13 cellular contexts compared by ENCODE assay signal in the genomic region with DNA sequence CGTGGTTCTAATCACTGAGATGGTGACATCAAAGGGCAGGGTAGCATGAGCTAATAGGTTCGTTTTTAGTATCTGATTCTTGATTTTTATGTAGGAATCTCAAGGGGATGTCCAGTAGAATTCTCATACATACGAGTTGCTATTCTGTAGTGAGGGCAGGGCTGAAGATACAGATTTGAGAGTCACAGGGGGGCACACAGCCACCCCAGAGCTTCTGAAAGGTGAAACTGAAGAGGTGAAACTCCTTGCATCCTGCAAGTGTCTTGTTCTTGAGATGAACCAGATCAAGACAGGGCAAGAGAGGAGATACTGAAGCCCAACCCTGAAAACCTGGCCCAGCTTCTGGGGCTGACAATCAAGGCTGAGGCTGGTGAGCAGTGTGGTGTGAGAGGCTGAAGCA. TPM values are rescaled to one million over a fixed set of nuclear protein-coding genes. Genes with fewer than 3 reads are reported as not detected.
DNase-seq lines count a peak whose midpoint lies in the region; ATAC-seq and TF ChIP-seq lines count a peak whose summit lies in the region.
"Had no signal": no experiment of that assay in that cellular context is flagged by ENCODE, and none has a peak within 500 bp of the region (broad histone marks: within the 10 kb centered on the region; RNA-seq: fewer than 3 reads in every experiment).

No MANE protein-coding gene starts in this region.

- DNase-seq in activated naive CD4-positive, alpha-beta T cell treated with anti-CD3 and anti-CD28 coated beads, Interleukin-2, amount 50 U/mL, for 72 hours (ENCODE audit: low spot score in 2 of 2): no peak
- DNase-seq in activated naive CD4-positive, alpha-beta T cell (lab: John Stamatoyannopoulos, UW): no peak
- DNase-seq in NCI-H187 (lab: John Stamatoyannopoulos, UW) (no peak), type B pancreatic cell (ENCODE audit: extremely low spot score, unreplicated experiment) (no peak), HAP-1 (ENCODE audit: low spot score in 2 of 2) (no peak)
- DNase-seq: heart right ventricle, mammary epithelial cell, NCI-H526, thyroid gland had no signal

- H3K27ac Mint-ChIP-seq in activated naive CD4-positive, alpha-beta T cell treated with anti-CD3 and anti-CD28 coated beads, Interleukin-2, amount 50 U/mL, for 72 hours: peak overlapping the region; percentile 11 to 44
- peak overlapping the region; percentile 23 for H3K27ac Mint-ChIP-seq in stimulated activated naive CD8-positive, alpha-beta T cell treated with anti-CD3 and anti-CD28 coated beads, Interleukin-15, Interleukin-2, amounts not matched to agents 100 ng/mL and 50 ng/mL, for 24 hours
- H3K27ac Mint-ChIP-seq in type B pancreatic cell: no peak overlapping the region

- peak; percentile 12 to 69 for ATAC-seq in activated naive CD4-positive, alpha-beta T cell treated with anti-CD3 and anti-CD28 coated beads, Interleukin-2, amount 50 U/mL, for 72 hours
- ATAC-seq in GM21737 (IDR thresholded peaks at IDR 0.05; ENCODE audit: unreplicated experiment): peak; percentile 69
- ATAC-seq in HG03139 (IDR thresholded peaks at IDR 0.05; ENCODE audit: unreplicated experiment): peak; percentile 76
- ATAC-seq: heart right ventricle had no signal

- no peaks in the 10 kb centered on the region for H3K27me3 Mint-ChIP-seq in stimulated activated naive CD8-positive, alpha-beta T cell treated with anti-CD3 and anti-CD28 coated beads, Interleukin-15, Interleukin-2, amounts not matched to agents 100 ng/mL and 50 ng/mL, for 24 hours
- no peaks in the 10 kb centered on the region for H3K27me3 Mint-ChIP-seq in type B pancreatic cell

- H3K4me3 ChIP-seq in HAP-1: no peak overlapping the region
- H3K4me3 ChIP-seq: heart right ventricle, thyroid gland had no signal

- no peaks in the 10 kb centered on the region; the same call in 1 of the 2 replicates for H3K27me3 ChIP-seq in HAP-1 (ENCODE audit: low read depth)
- H3K27me3 ChIP-seq: thyroid gland had no signal

- H3K36me3 Mint-ChIP-seq in activated naive CD4-positive, alpha-beta T cell treated with anti-CD3 and anti-CD28 coated beads, Interleukin-2, amount 50 U/mL, for 72 hours: no peaks in the 10 kb centered on the region
- no peaks in the 10 kb centered on the region for H3K36me3 Mint-ChIP-seq in stimulated activated naive CD8-positive, alpha-beta T cell treated with anti-CD3 and anti-CD28 coated beads, Interleukin-15, Interleukin-2, amounts not matched to agents 100 ng/mL and 50 ng/mL, for 24 hours (ENCODE audit: low read depth)
- H3K36me3 Mint-ChIP-seq in type B pancreatic cell: no peaks in the 10 kb centered on the region

- H3K9me3 ChIP-seq in HAP-1: no peaks in the 10 kb centered on the region
- H3K9me3 ChIP-seq: heart right ventricle, thyroid gland had no signal

- no peak overlapping the region for H3K4me3 Mint-ChIP-seq in stimulated activated naive CD8-positive, alpha-beta T cell treated with anti-CD3 and anti-CD28 coated beads, Interleukin-15, Interleukin-2, amounts not matched to agents 100 ng/mL and 50 ng/mL, for 24 hours
- H3K4me3 Mint-ChIP-seq in type B pancreatic cell: no peak overlapping the region

- H3K4me1 Mint-ChIP-seq in stimulated activated naive CD8-positive, alpha-beta T cell treated with anti-CD3 and anti-CD28 coated beads, Interleukin-15, Interleukin-2, amounts not matched to agents 100 ng/mL and 50 ng/mL, for 24 hours (ENCODE audit: low read depth): peaks cover 51% of the 10 kb centered on the region
- peaks cover 7% of the 10 kb centered on the region for H3K4me1 Mint-ChIP-seq in type B pancreatic cell (ENCODE audit: unreplicated experiment)

- TF ChIP-seq CTCF in type B pancreatic cell (conservative IDR thresholded peaks at IDR 0.05): no peak

- no peaks in the 10 kb centered on the region for H3K36me3 ChIP-seq in HAP-1 (replicated peaks)
- H3K36me3 ChIP-seq: heart right ventricle, thyroid gland had no signal

- H3K4me1 ChIP-seq in HAP-1: no peaks in the 10 kb centered on the region
- H3K4me1 ChIP-seq: heart right ventricle had no signal

- no peaks in the 10 kb centered on the region for H3K9me3 Mint-ChIP-seq in activated naive CD4-positive, alpha-beta T cell treated with anti-CD3 and anti-CD28 coated beads, Interleukin-2, amount 50 U/mL, for 72 hours
- H3K9me3 Mint-ChIP-seq in stimulated activated naive CD8-positive, alpha-beta T cell treated with anti-CD3 and anti-CD28 coated beads, Interleukin-15, Interleukin-2, amounts not matched to agents 100 ng/mL and 50 ng/mL, for 24 hours: no peaks in the 10 kb centered on the region
- H3K9me3 Mint-ChIP-seq in type B pancreatic cell: no peaks in the 10 kb centered on the region

- in situ Hi-C loops in HAP-1 (cut with MboI; ENCODE audit: low sequenced_read_pairs): loop anchor here (5.0 kb wide), 1 partner anchor 96 kb away; no protein-coding TSS in a partner anchor

RNA-seq across cellular contexts. Expression of gene TMEM123, which starts 35.6 kb away (rescaled TPM):
- 100 to 1,000 TPM; 193 to 330 TPM for total RNA-seq in activated naive CD4-positive, alpha-beta T cell treated with anti-CD3 and anti-CD28 coated beads, Interleukin-2, amount 50 U/mL, for 72 hours
- 131 and 144 TPM in 2 replicates for total RNA-seq in type B pancreatic cell (ENCODE audit: low replicate concordance)

RNA-seq across cellular contexts. Expression of gene MMP7, which starts 42.3 kb away (rescaled TPM):
- not detected for total RNA-seq in activated naive CD4-positive, alpha-beta T cell treated with anti-CD3 and anti-CD28 coated beads, Interleukin-2, amount 50 U/mL, for 72 hours
- 1.8 and 3.5 TPM in 2 replicates for total RNA-seq in type B pancreatic cell (ENCODE audit: low replicate concordance)
- total RNA-seq: SK-MEL-5 had no signal
